ENCODE assay signal across 17 cellular contexts in the genomic region with DNA sequence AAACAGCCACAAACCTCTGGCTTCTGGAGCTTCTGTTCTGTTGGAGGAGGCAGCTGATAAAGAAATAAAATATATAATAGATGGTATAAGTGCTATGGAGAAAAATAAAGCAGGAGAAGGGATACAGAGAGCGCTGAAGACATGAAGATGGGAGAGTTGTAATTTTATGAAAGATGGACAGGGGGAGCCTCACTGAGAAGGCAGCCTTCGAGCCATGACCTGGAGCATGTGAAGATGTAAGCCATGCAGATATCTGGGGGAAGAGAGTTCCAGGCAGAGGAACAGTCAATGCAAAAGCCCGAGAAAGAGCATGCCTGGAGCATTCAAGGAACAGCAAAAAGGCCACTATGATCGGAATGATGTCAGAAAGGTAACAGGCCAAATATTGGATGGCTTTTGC.
DNase-seq lines count a peak whose midpoint lies in the region; ATAC-seq and TF ChIP-seq lines count a peak whose summit lies in the region.
"Had no signal": no experiment of that assay in that cellular context is flagged by ENCODE, and none has a peak within 500 bp of the region (broad histone marks: within the 10 kb centered on the region; RNA-seq: fewer than 3 reads in every experiment).

No MANE protein-coding gene starts in this region.

- no peak overlapping the region for H2AFZ ChIP-seq in smooth muscle cell (ENCODE audit: low read depth)

- ATAC-seq in activated T-cell treated with anti-CD3 and anti-CD28 coated beads, Interleukin-2, amount 50 U/mL, for 72 hours (replicated peaks in 1 of 2), result no peak
- ATAC-seq: A549; activated CD8-positive, alpha-beta T cell treated with anti-CD3 and anti-CD28 coated beads, Interleukin-2, amount 10 ng/mL, durations not matched to agents 7 days and 5 days; stimulated activated naive B cell treated with anti-CD40 and anti-IgM and Interleukin-4, amounts not matched to agents 10 μg/mL and 1 μg/mL and 100 μg/mL, for 72 hours had no signal

- DNase-seq in NCI-H82 (lab: John Stamatoyannopoulos, UW) (peak; percentile 9), NCI-H82 treated with DMSO at 0.1 percent for 48 hours (lab: John Stamatoyannopoulos, UW; ENCODE audit: unreplicated experiment) (no peak), NCI-H226 (peak; percentile 15), fibroblast of mammary gland (ENCODE audit: low read depth) (no peak), smooth muscle cell (lab: John Stamatoyannopoulos, UW; ENCODE audit: unreplicated experiment) (no peak), HPDE6-E6E7 (ENCODE audit: extremely low spot score) (no peak)
- no peak for DNase-seq in activated CD4-positive, alpha-beta T cell treated with anti-CD3 and anti-CD28 coated beads for 4 hours
- no peak for DNase-seq in activated T-cell treated with anti-CD3 and anti-CD28 coated beads, Interleukin-2, amount 50 U/mL, for 72 hours
- DNase-seq: activated CD8-positive, alpha-beta T cell treated with anti-CD3 and anti-CD28 coated beads, Interleukin-2, amount 10 ng/mL, durations not matched to agents 7 days and 5 days; anterior cingulate cortex; esophagus squamous epithelium; NCI-H1417 treated with DMSO at 0.1 percent for 48 hours; stimulated activated naive B cell treated with anti-CD40 and anti-IgM and Interleukin-4, amounts not matched to agents 10 μg/mL and 1 μg/mL and 100 μg/mL, for 72 hours had no signal

- H3K79me2 ChIP-seq in smooth muscle cell (ENCODE audit: low read depth), result no peaks in the 10 kb centered on the region

- H3K36me3 ChIP-seq in smooth muscle cell (ENCODE audit: low read depth), result no peaks in the 10 kb centered on the region
- H3K36me3 ChIP-seq: SJSA1 had no signal

- H4K20me1 ChIP-seq in smooth muscle cell (ENCODE audit: low read depth), result no peaks in the 10 kb centered on the region

- no peak overlapping the region for H3K9ac ChIP-seq in smooth muscle cell (ENCODE audit: low read depth)

- peaks cover 14% of the 10 kb centered on the region for H3K27me3 Mint-ChIP-seq in activated T-cell treated with anti-CD3 and anti-CD28 coated beads, Interleukin-2, amount 50 U/mL, for 72 hours (ENCODE audit: low read depth)

- peak; percentile 24 for TF ChIP-seq CTCF in fibroblast of mammary gland (conservative IDR thresholded peaks at IDR 0.05; ENCODE audit: control insufficient read depth, insufficient read depth, low read depth, low read length)
- peak; percentile 5 for TF ChIP-seq CTCF in smooth muscle cell (IDR thresholded peaks at IDR 0.05; ENCODE audit: borderline replicate concordance, insufficient read depth, poor library complexity, severe bottlenecking)

- no peak overlapping the region for H3K4me3 Mint-ChIP-seq in activated T-cell treated with anti-CD3 and anti-CD28 coated beads, Interleukin-2, amount 50 U/mL, for 72 hours
- H3K4me3 Mint-ChIP-seq: activated CD8-positive, alpha-beta T cell treated with anti-CD3 and anti-CD28 coated beads, Interleukin-2, amount 10 ng/mL, durations not matched to agents 7 days and 5 days; memory B cell; neural crest cell; stimulated activated naive B cell treated with anti-CD40 and anti-IgM and Interleukin-4, amounts not matched to agents 10 μg/mL and 1 μg/mL and 100 μg/mL, for 72 hours had no signal

- H3K27ac Mint-ChIP-seq in activated T-cell treated with anti-CD3 and anti-CD28 coated beads, Interleukin-2, amount 50 U/mL, for 72 hours, result no peak overlapping the region
- H3K27ac Mint-ChIP-seq: activated CD8-positive, alpha-beta T cell treated with anti-CD3 and anti-CD28 coated beads, Interleukin-2, amount 10 ng/mL, durations not matched to agents 7 days and 5 days; memory B cell; stimulated activated naive B cell treated with anti-CD40 and anti-IgM and Interleukin-4, amounts not matched to agents 10 μg/mL and 1 μg/mL and 100 μg/mL, for 72 hours had no signal

- no peaks in the 10 kb centered on the region for H3K27me3 ChIP-seq in smooth muscle cell (ENCODE audit: low read depth)
- H3K27me3 ChIP-seq: esophagus squamous epithelium, SJSA1 had no signal

- H3K27ac ChIP-seq in smooth muscle cell (ENCODE audit: low read depth), result no peak overlapping the region
- H3K27ac ChIP-seq: A549, esophagus squamous epithelium, SJSA1 had no signal

- H3K4me2 ChIP-seq in smooth muscle cell, result no peak overlapping the region
- H3K4me2 ChIP-seq: A549 had no signal

- H3K4me1 Mint-ChIP-seq in activated T-cell treated with anti-CD3 and anti-CD28 coated beads, Interleukin-2, amount 50 U/mL, for 72 hours (ENCODE audit: low read depth), result no peaks in the 10 kb centered on the region
- H3K4me1 Mint-ChIP-seq: memory B cell; neural crest cell; stimulated activated naive B cell treated with anti-CD40 and anti-IgM and Interleukin-4, amounts not matched to agents 10 μg/mL and 1 μg/mL and 100 μg/mL, for 72 hours had no signal

- H3K9me3 ChIP-seq in smooth muscle cell (replicated peaks; ENCODE audit: low read depth), result no peaks in the 10 kb centered on the region
- H3K9me3 ChIP-seq: A549, esophagus squamous epithelium, SJSA1 had no signal

- H3K36me3 Mint-ChIP-seq in activated T-cell treated with anti-CD3 and anti-CD28 coated beads, Interleukin-2, amount 50 U/mL, for 72 hours (ENCODE audit: insufficient read depth in 2 of 2), result no peaks in the 10 kb centered on the region
- H3K36me3 Mint-ChIP-seq: memory B cell; stimulated activated naive B cell treated with anti-CD40 and anti-IgM and Interleukin-4, amounts not matched to agents 10 μg/mL and 1 μg/mL and 100 μg/mL, for 72 hours had no signal

- WGBS in smooth muscle cell (ENCODE audit: low lambda C conversion rate), result 96% methylated on average over 4 of the region's 4 CpGs

- peaks cover 16% of the 10 kb centered on the region for H3F3A ChIP-seq in smooth muscle cell (ENCODE audit: low read depth)

- no peaks in the 10 kb centered on the region for H3K9me3 Mint-ChIP-seq in activated T-cell treated with anti-CD3 and anti-CD28 coated beads, Interleukin-2, amount 50 U/mL, for 72 hours
- H3K9me3 Mint-ChIP-seq: neural crest cell; stimulated activated naive B cell treated with anti-CD40 and anti-IgM and Interleukin-4, amounts not matched to agents 10 μg/mL and 1 μg/mL and 100 μg/mL, for 72 hours had no signal

- H3K4me3 ChIP-seq in fibroblast of mammary gland (ENCODE audit: control insufficient read depth, low read depth, low read length) (no peak overlapping the region), smooth muscle cell (no peak overlapping the region)
- H3K4me3 ChIP-seq: A549, esophagus squamous epithelium, SJSA1 had no signal

- peaks cover 10% of the 10 kb centered on the region for H3K4me1 ChIP-seq in smooth muscle cell (ENCODE audit: low read depth)
- H3K4me1 ChIP-seq: A549, esophagus squamous epithelium, SJSA1 had no signal

Comparison
In these comparisons a context has a peak if more than half of its experiments do, and no peak if none do; other contexts are left out.
1. DNase-seq: peak in NCI-H82 (single experiment) and NCI-H226 (single experiment); none in NCI-H82 treated with DMSO at 0.1 percent for 48 hours (single experiment), fibroblast of mammary gland (single experiment), smooth muscle cell (single experiment), HPDE6-E6E7 (single experiment), activated CD4-positive, alpha-beta T cell treated with anti-CD3 and anti-CD28 coated beads for 4 hours (0 of 2) and activated T-cell treated with anti-CD3 and anti-CD28 coated beads, Interleukin-2, amount 50 U/mL, for 72 hours (0 of 2).